In the genomic region with DNA sequence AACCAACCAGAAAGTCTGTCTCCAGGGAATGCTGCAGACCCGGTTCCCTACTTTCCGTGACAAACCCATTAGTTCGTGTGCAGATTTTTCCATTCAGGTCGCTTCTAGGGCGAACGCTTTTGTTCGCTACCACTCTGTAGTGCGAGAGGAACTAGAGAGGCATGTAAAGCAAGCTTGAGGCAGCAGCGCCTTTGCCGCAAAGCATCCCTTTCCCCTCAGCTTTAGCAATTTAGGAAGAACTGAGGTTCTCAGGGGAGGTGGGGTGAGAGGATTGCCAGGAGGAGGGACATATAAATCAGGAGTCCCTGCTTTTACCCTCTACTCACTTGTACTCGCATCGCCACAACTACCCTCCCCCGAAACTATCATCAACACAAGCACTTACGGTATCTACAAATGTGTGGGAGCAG, we compare ENCODE assay signal across 8 cellular contexts. TPM values are rescaled to one million over a fixed set of nuclear protein-coding genes. Genes with fewer than 3 reads are reported as not detected.
DNase-seq lines count a peak whose midpoint lies in the region; ATAC-seq lines count a peak whose summit lies in the region.

No MANE protein-coding gene starts in this region.

- peak overlapping the region; percentile 100 for H3K4me2 ChIP-seq in trophoblast cell (ENCODE audit: low read length)

- H3K9me3 ChIP-seq in trophoblast cell (ENCODE audit: insufficient read depth, low read depth, low read length) = no peaks in the 10 kb centered on the region

- DNase-seq in Ammon's horn (ENCODE audit: low spot score) (peak; percentile 74), NCI-H146 (lab: John Stamatoyannopoulos, UW) (peak; percentile 49), amniotic epithelial cell (ENCODE audit: low read depth) (peak; percentile 71), left ventricle myocardium superior (peak; percentile 22), trophoblast cell (peak; percentile 3 to 15), LoVo (ENCODE audit: low spot score) (no peak)

- no peak overlapping the region for H2AK5ac ChIP-seq in trophoblast cell (ENCODE audit: low read length)

- H3K4ac ChIP-seq in trophoblast cell (ENCODE audit: low read depth, low read length) = no peak overlapping the region

- no peak overlapping the region for H4K8ac ChIP-seq in trophoblast cell (ENCODE audit: low read depth, low read length)

- no peak overlapping the region for H2BK120ac ChIP-seq in trophoblast cell (ENCODE audit: insufficient read depth, low read length, poor library complexity)

- peaks cover 6% of the 10 kb centered on the region for H3K79me1 ChIP-seq in trophoblast cell (ENCODE audit: low read length)

- ATAC-seq in GM19463 (IDR thresholded peaks at IDR 0.05; ENCODE audit: unreplicated experiment) (peak; percentile 9), left ventricle myocardium superior (peak; percentile 63), HG02610 (IDR thresholded peaks at IDR 0.05; ENCODE audit: unreplicated experiment) (no peak)

- peak overlapping the region; percentile 19 for H3K9ac ChIP-seq in trophoblast cell (ENCODE audit: low read length)

- intact Hi-C loops in left ventricle myocardium superior (cut with micrococcal nuclease) = no loop called here

- H3K4me1 ChIP-seq in trophoblast cell (ENCODE audit: control insufficient read depth in 1 of 2, insufficient read depth in 2 of 2, low read length in 2 of 2) = peaks cover 3 to 4% of the 10 kb centered on the region in 2 experiments

- no peaks in the 10 kb centered on the region for H3K79me2 ChIP-seq in trophoblast cell (ENCODE audit: control insufficient read depth, insufficient read depth, low read length, poor library complexity)

- H3K4me3 ChIP-seq in trophoblast cell (ENCODE audit: low read depth, low read length) = peak overlapping the region; percentile 38

- no peak overlapping the region for H4K91ac ChIP-seq in trophoblast cell (ENCODE audit: low read depth, low read length)

- no peak overlapping the region for H3K14ac ChIP-seq in trophoblast cell (ENCODE audit: low read length)

- H3K23ac ChIP-seq in trophoblast cell (ENCODE audit: low read length) = no peak overlapping the region

- no peak overlapping the region for H2BK12ac ChIP-seq in trophoblast cell (ENCODE audit: low read length)

- WGBS in trophoblast cell (ENCODE audit: extremely low coverage, insufficient coverage, insufficient read length) = no CpG with 5 or more reads among the region's 14 CpGs

- no peak overlapping the region for H3K18ac ChIP-seq in trophoblast cell (ENCODE audit: low read length)

- peak overlapping the region; percentile 16 for H4K12ac ChIP-seq in trophoblast cell (ENCODE audit: low read depth, low read length)

- H3K27ac ChIP-seq in trophoblast cell (ENCODE audit: low read depth, low read length) = peak overlapping the region; percentile 51

- no peaks in the 10 kb centered on the region for H3K36me3 ChIP-seq in trophoblast cell (ENCODE audit: control insufficient read depth in 1 of 2, insufficient read depth in 2 of 2, low read length in 2 of 2)

- H2BK5ac ChIP-seq in trophoblast cell (ENCODE audit: low read depth, low read length, poor library complexity) = peak overlapping the region; percentile 16

- H3K27me3 ChIP-seq in trophoblast cell (ENCODE audit: insufficient read depth, low read length) = no peaks in the 10 kb centered on the region

- peak overlapping the region; percentile 86 for H2AFZ ChIP-seq in trophoblast cell (ENCODE audit: insufficient read depth, low read length, poor library complexity)

RNA-seq across cellular contexts. Expression of a gene that starts 0.8 kb away (rescaled TPM):
- 0.07 TPM for total RNA-seq in left ventricle myocardium superior
- 2.9 TPM in 2 replicates for polyA plus RNA-seq in trophoblast cell (2013)
